8 cellular contexts compared by ENCODE assay signal in the genomic region with DNA sequence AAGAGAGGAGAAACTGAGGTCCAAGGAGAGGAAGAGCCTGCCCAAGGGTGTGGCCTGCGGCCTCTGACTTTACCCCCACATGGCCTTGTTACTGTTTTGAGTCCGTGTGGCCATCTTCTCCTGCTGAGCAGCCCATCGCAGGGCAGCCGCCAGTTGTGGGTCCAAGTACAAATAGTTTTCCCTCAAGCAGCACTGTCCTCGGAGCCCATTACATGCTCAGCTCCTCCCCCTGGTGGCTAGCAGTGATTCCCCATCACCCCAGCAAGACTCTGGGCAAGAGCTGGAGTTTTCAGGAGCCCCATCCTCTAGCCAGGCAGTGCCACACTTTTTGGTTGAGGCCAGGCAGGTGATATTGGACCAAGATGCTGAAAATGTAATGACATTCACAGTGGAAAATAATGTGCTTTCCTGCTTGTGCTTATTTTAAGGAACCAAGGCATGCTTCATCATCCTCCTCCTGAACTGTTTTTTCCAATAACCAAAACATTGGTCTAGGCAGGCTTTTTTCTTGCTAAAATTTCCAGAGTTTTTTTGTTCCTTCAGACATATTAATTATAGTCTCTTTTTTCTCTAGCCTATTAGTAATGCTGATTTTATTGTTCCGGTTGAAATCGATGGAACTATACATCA. TPM values are rescaled to one million over a fixed set of nuclear protein-coding genes. Genes with fewer than 3 reads are reported as not detected.
DNase-seq lines count a peak whose midpoint lies in the region; ATAC-seq and TF ChIP-seq lines count a peak whose summit lies in the region.

No MANE protein-coding gene starts in this region.

- no peak overlapping the region for H3K27ac Mint-ChIP-seq in activated CD8-positive, alpha-beta T cell treated with anti-CD3 and anti-CD28 coated beads for 36 hours
- no peak overlapping the region for H3K27ac Mint-ChIP-seq in endodermal cell
- no peak overlapping the region for H3K27ac Mint-ChIP-seq in stimulated activated memory B cell treated with anti-CD40 and anti-IgM and Interleukin-4, amounts not matched to agents 10 μg/mL and 1 μg/mL and 100 μg/mL, for 72 hours

- no peak overlapping the region for H3K27ac ChIP-seq in GM23248
- H3K27ac ChIP-seq in endodermal cell (ENCODE audit: low read depth, low read length), result no peak overlapping the region

- peak; percentile 90 for ATAC-seq in activated CD8-positive, alpha-beta T cell treated with anti-CD3 and anti-CD28 coated beads for 36 hours
- peak; percentile 68 for ATAC-seq in mucosa of descending colon
- ATAC-seq in stimulated activated memory B cell treated with anti-CD40 and anti-IgM and Interleukin-4, amounts not matched to agents 10 μg/mL and 1 μg/mL and 100 μg/mL, for 72 hours, result peak; percentile 62

- peak; percentile 59 for DNase-seq in GM10266 (ENCODE audit: extremely low spot score)
- peak; percentile 80 for DNase-seq in GM23248
- DNase-seq in NCI-H2029 treated with DMSO at 0.1 percent for 48 hours (lab: John Stamatoyannopoulos, UW), result peak; percentile 24
- DNase-seq in activated CD8-positive, alpha-beta T cell treated with anti-CD3 and anti-CD28 coated beads for 36 hours, result peak; percentile 82
- peak; percentile 93 for DNase-seq in endodermal cell
- DNase-seq in mucosa of descending colon, result peak; percentile 69 to 89 (median 82)
- DNase-seq in T1000 (lab: John Stamatoyannopoulos, UW), result no peak

- no peak overlapping the region for H3K4me3 ChIP-seq in GM23248
- H3K4me3 ChIP-seq in endodermal cell (ENCODE audit: low read length), result no peak overlapping the region
- no peak overlapping the region for H3K4me3 ChIP-seq in mucosa of descending colon

- H3K4me2 ChIP-seq in GM23248 (ENCODE audit: unreplicated experiment), result no peak overlapping the region

- H2AFZ ChIP-seq in GM23248, result no peak overlapping the region

- H3K9ac ChIP-seq in GM23248 (no peak overlapping the region), endodermal cell (ENCODE audit: extremely low read depth, low read length, poor library complexity, severe bottlenecking) (no peak overlapping the region)

- no peaks in the 10 kb centered on the region for H3K36me3 Mint-ChIP-seq in activated CD8-positive, alpha-beta T cell treated with anti-CD3 and anti-CD28 coated beads for 36 hours (ENCODE audit: low read depth)
- peaks cover 2% of the 10 kb centered on the region for H3K36me3 Mint-ChIP-seq in endodermal cell (ENCODE audit: low read depth)
- H3K36me3 Mint-ChIP-seq in stimulated activated memory B cell treated with anti-CD40 and anti-IgM and Interleukin-4, amounts not matched to agents 10 μg/mL and 1 μg/mL and 100 μg/mL, for 72 hours, result no peaks in the 10 kb centered on the region

- no peaks in the 10 kb centered on the region for H3K4me1 Mint-ChIP-seq in activated CD8-positive, alpha-beta T cell treated with anti-CD3 and anti-CD28 coated beads for 36 hours (ENCODE audit: low read depth)
- peaks cover 16% of the 10 kb centered on the region for H3K4me1 Mint-ChIP-seq in endodermal cell
- H3K4me1 Mint-ChIP-seq in stimulated activated memory B cell treated with anti-CD40 and anti-IgM and Interleukin-4, amounts not matched to agents 10 μg/mL and 1 μg/mL and 100 μg/mL, for 72 hours, result no peaks in the 10 kb centered on the region

- no peak overlapping the region for H3K4me3 Mint-ChIP-seq in activated CD8-positive, alpha-beta T cell treated with anti-CD3 and anti-CD28 coated beads for 36 hours
- no peak overlapping the region for H3K4me3 Mint-ChIP-seq in endodermal cell
- no peak overlapping the region for H3K4me3 Mint-ChIP-seq in stimulated activated memory B cell treated with anti-CD40 and anti-IgM and Interleukin-4, amounts not matched to agents 10 μg/mL and 1 μg/mL and 100 μg/mL, for 72 hours

- POLR2A ChIA-PET in activated CD8-positive, alpha-beta T cell treated with anti-CD3 and anti-CD28 coated beads for 36 hours (lab: Charles Lee), result interaction anchor here (0.6 to 0.8 kb wide), 3 partner anchors 12 to 552 kb away, joined by 3 to 4 read pairs (median 3); no protein-coding TSS in a partner anchor

- no peaks in the 10 kb centered on the region for H4K20me1 ChIP-seq in GM23248 (ENCODE audit: insufficient read depth)

- in situ Hi-C loops in GM23248 (cut with MboI), result no loop called here

- H3K36me3 ChIP-seq in GM23248 (ENCODE audit: low read depth), result no peaks in the 10 kb centered on the region
- no peaks in the 10 kb centered on the region for H3K36me3 ChIP-seq in endodermal cell (ENCODE audit: control insufficient read depth, insufficient read depth, low read length)
- H3K36me3 ChIP-seq in mucosa of descending colon (ENCODE audit: low read depth), result no peaks in the 10 kb centered on the region

- H3K79me2 ChIP-seq in GM23248 (ENCODE audit: insufficient read depth), result no peaks in the 10 kb centered on the region

- H3K27me3 ChIP-seq in GM23248 (replicated peaks; ENCODE audit: insufficient read depth) (no peaks in the 10 kb centered on the region), endodermal cell (ENCODE audit: control insufficient read depth, insufficient read depth, low read length, poor library complexity, severe bottlenecking) (no peaks in the 10 kb centered on the region)

- CTCF ChIA-PET in activated CD8-positive, alpha-beta T cell treated with anti-CD3 and anti-CD28 coated beads for 36 hours (lab: Charles Lee), result interaction anchor here (0.5 to 10.8 kb wide), 35 partner anchors 8 to 529 kb away, joined by 3 to 65 read pairs (median 4); partner anchors contain the start of genes EXOG and VILL

- TF ChIP-seq CTCF in GM10266 (IDR thresholded peaks at IDR 0.05; ENCODE audit: control insufficient read depth, insufficient read depth, low read depth, missing control alignments), result peak; percentile 87
- peak; percentile 71 for TF ChIP-seq CTCF in activated CD8-positive, alpha-beta T cell treated with anti-CD3 and anti-CD28 coated beads for 36 hours (IDR thresholded peaks at IDR 0.05)
- TF ChIP-seq CTCF in endodermal cell (conservative IDR thresholded peaks at IDR 0.05), result peak; percentile 93
- TF ChIP-seq CTCF in mucosa of descending colon (IDR thresholded peaks at IDR 0.05), result peak; percentile 63

- H3K9me2 ChIP-seq in GM23248 (ENCODE audit: insufficient read depth), result no peaks in the 10 kb centered on the region

- H3K9me3 Mint-ChIP-seq in activated CD8-positive, alpha-beta T cell treated with anti-CD3 and anti-CD28 coated beads for 36 hours, result no peaks in the 10 kb centered on the region
- H3K9me3 Mint-ChIP-seq in endodermal cell, result no peaks in the 10 kb centered on the region
- no peaks in the 10 kb centered on the region for H3K9me3 Mint-ChIP-seq in stimulated activated memory B cell treated with anti-CD40 and anti-IgM and Interleukin-4, amounts not matched to agents 10 μg/mL and 1 μg/mL and 100 μg/mL, for 72 hours

- 65 to 70% methylated on average over 7 of the region's 7 CpGs for WGBS in GM23248 (ENCODE audit: low coverage in 1 of 2, low lambda C conversion rate in 2 of 2, missing lambda C conversion rate in 2 of 2), 2 experiments
- 50 to 62% methylated on average over 1 to 7 of the region's 7 CpGs for WGBS in endodermal cell (ENCODE audit: insufficient coverage in 1 of 2, insufficient read length in 1 of 2), 2 experiments

- H3K27me3 Mint-ChIP-seq in activated CD8-positive, alpha-beta T cell treated with anti-CD3 and anti-CD28 coated beads for 36 hours, result no peaks in the 10 kb centered on the region
- no peaks in the 10 kb centered on the region for H3K27me3 Mint-ChIP-seq in endodermal cell (ENCODE audit: insufficient read depth)
- H3K27me3 Mint-ChIP-seq in stimulated activated memory B cell treated with anti-CD40 and anti-IgM and Interleukin-4, amounts not matched to agents 10 μg/mL and 1 μg/mL and 100 μg/mL, for 72 hours, result peaks cover 36% of the 10 kb centered on the region

- intact Hi-C loops in activated CD8-positive, alpha-beta T cell treated with anti-CD3 and anti-CD28 coated beads for 36 hours (cut with micrococcal nuclease), result loop anchor here (1.0 kb wide), 1 partner anchor 112 kb away; no protein-coding TSS in a partner anchor
- intact Hi-C loops in mucosa of descending colon (cut with DNase I, micrococcal nuclease), result loop anchor here (2.0 to 5.0 kb wide), 2 partner anchors 110 to 113 kb away; no protein-coding TSS in a partner anchor

- peaks cover 9% of the 10 kb centered on the region for H3K4me1 ChIP-seq in GM23248 (ENCODE audit: insufficient read depth)
- H3K4me1 ChIP-seq in endodermal cell (ENCODE audit: control insufficient read depth, insufficient read depth, low read length), result no peaks in the 10 kb centered on the region
- H3K4me1 ChIP-seq in mucosa of descending colon (ENCODE audit: low read depth), result peaks cover 19% of the 10 kb centered on the region

- H3F3A ChIP-seq in GM23248 (ENCODE audit: insufficient read depth), result no peaks in the 10 kb centered on the region; the same call in 1 of the 2 replicates

- H3K9me3 ChIP-seq in GM23248 (ENCODE audit: low read depth) (no peaks in the 10 kb centered on the region), endodermal cell (ENCODE audit: control insufficient read depth, low read length) (no peaks in the 10 kb centered on the region), mucosa of descending colon (no peaks in the 10 kb centered on the region)

RNA-seq across cellular contexts. Expression of gene VILL, which starts 23.2 kb away (rescaled TPM):
- 6.6 and 12.4 TPM in 2 replicates for total RNA-seq in GM23248 (2014; rRNA removed; shearing (Covaris generic))
- 2.8 and 2.9 TPM in 2 replicates for polyA plus RNA-seq in GM23248 (2016; fragmentation: Nextera tagmentation; extraction: Ambion mirVana)
- total RNA-seq in activated CD8-positive, alpha-beta T cell treated with anti-CD3 and anti-CD28 coated beads for 36 hours, result 10 to 100 TPM; 11.4 to 11.7 TPM
- 10 to 100 TPM; 16.0 to 21.3 TPM for total RNA-seq in endodermal cell
- 4.4 TPM for polyA plus RNA-seq in endodermal cell (2013, experiment 1 of 2)
- 3.5 TPM for polyA plus RNA-seq in endodermal cell (2013, experiment 2 of 2)
- total RNA-seq in mucosa of descending colon, result 100 to 1,000 TPM in 2 of 3 donors, 10 to 100 TPM in 1; 69.7 to 197 (median 150) TPM
